ENCODE assay signal across 1 cellular context in the genomic region with DNA sequence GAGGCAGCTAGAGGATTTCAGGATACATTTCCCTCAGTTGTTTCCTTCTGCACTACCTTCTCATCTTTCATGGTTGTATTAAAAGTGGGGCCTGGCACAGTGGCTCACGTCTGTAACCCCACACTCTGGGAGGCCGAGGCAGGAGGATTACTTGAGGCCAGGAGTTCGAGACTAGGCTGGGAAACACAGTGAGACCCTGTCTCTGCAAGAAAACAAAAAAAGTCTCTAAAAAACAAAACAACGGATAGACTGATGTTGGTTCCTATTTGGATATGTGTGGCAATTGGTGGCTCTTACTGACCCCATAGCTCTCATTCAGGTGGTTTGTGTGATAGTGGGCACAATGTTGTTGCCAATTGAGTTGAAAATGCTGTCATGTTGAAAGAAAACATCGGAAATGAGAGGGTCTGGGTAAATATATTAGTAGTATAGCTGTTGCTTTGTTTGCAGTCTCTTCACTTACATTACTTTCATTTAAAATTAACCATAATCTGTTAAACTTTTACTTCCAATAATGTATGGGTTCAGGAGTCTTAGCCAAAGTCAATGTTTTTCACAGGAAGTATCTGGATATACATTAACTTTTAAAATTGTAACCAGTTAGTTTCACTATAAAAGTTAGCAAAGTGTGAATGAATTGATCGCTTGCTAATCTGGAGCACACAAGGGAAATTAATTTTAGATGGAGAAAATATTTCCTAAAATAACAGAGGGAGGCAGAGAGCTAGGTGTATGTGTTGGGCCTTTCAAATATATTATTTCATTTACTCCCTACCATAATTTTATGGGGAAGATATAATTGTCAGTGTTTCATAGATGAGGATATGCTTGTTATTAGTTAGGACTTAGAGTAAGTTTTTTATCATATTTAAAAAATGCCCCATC.
TF ChIP-seq lines count a peak whose summit lies in the region.

No MANE protein-coding gene starts in this region.

TF ChIP-seq in HepG2, 621 proteins besides CTCF, POLR2A, EP300 and RAD21 (continued from another document and continues in another):
- TF ChIP-seq PATZ1 (CRISPR knock-in tag; IDR thresholded peaks at IDR 0.05) (peak; percentile 31; the same call in 1 of the 2 replicates), MXD4 (CRISPR knock-in tag; IDR thresholded peaks at IDR 0.05) (peak; percentile 54; the same call in 1 of the 2 replicates), NR2C2 (CRISPR knock-in tag; IDR thresholded peaks at IDR 0.05; ENCODE audit: borderline replicate concordance) (0 out of 2 replicates have a peak, but pooled peaks have one; percentile 9), GPN1 (CRISPR knock-in tag; IDR thresholded peaks at IDR 0.05; ENCODE audit: borderline replicate concordance) (no peak), HMG20A (CRISPR knock-in tag; IDR thresholded peaks at IDR 0.05; ENCODE audit: borderline replicate concordance) (peak; percentile 78; the same call in 1 of the 2 replicates), THYN1 (CRISPR knock-in tag; IDR thresholded peaks at IDR 0.05; ENCODE audit: borderline replicate concordance, low read depth) (0 out of 2 replicates have a peak, but pooled peaks have one; percentile 65), NFRKB (IDR thresholded peaks at IDR 0.05) (no peak), RELA (CRISPR knock-in tag; IDR thresholded peaks at IDR 0.05) (no peak), CENPX (CRISPR knock-in tag; IDR thresholded peaks at IDR 0.05) (no peak), DMAP1 (CRISPR knock-in tag; IDR thresholded peaks at IDR 0.05) (peak; percentile 8; the same call in 1 of the 2 replicates), GZF1 (CRISPR knock-in tag; IDR thresholded peaks at IDR 0.05) (0 out of 2 replicates have a peak, but pooled peaks have one; percentile 55), PPARG (CRISPR knock-in tag; conservative IDR thresholded peaks at IDR 0.05) (peak; percentile 59; the same call in 1 of the 2 replicates), SNAI1 (CRISPR knock-in tag; IDR thresholded peaks at IDR 0.05; ENCODE audit: borderline replicate concordance) (no peak), HNF4A (CRISPR knock-in tag; IDR thresholded peaks at IDR 0.05) (peak; percentile 53), ZSCAN25 (CRISPR knock-in tag; IDR thresholded peaks at IDR 0.05) (no peak), ERF (CRISPR knock-in tag; IDR thresholded peaks at IDR 0.05) (peak; percentile 93), ZNF691 (CRISPR knock-in tag; IDR thresholded peaks at IDR 0.05; ENCODE audit: borderline replicate concordance, low read depth) (peak; percentile 14; the same call in 1 of the 2 replicates), ZNF136 (CRISPR knock-in tag; IDR thresholded peaks at IDR 0.05; ENCODE audit: low read depth) (0 out of 2 replicates have a peak, but pooled peaks have one; percentile 65), ZNF788 (CRISPR knock-in tag; IDR thresholded peaks at IDR 0.05; ENCODE audit: borderline replicate concordance) (peak; percentile 51; the same call in 1 of the 2 replicates), ATF6 (CRISPR knock-in tag; conservative IDR thresholded peaks at IDR 0.05) (no peak), JUNB (CRISPR knock-in tag; IDR thresholded peaks at IDR 0.05; ENCODE audit: borderline replicate concordance) (peak; percentile 41; the same call in 1 of the 2 replicates), SATB2 (CRISPR knock-in tag; IDR thresholded peaks at IDR 0.05) (0 out of 2 replicates have a peak, but pooled peaks have one; percentile 23), HOXA3 (CRISPR knock-in tag; IDR thresholded peaks at IDR 0.05) (peak; percentile 55; the same call in 1 of the 2 replicates), ZNF749 (CRISPR knock-in tag; IDR thresholded peaks at IDR 0.05; ENCODE audit: borderline replicate concordance) (0 out of 2 replicates have a peak, but pooled peaks have one; percentile 14), FUBP1 (CRISPR knock-in tag; IDR thresholded peaks at IDR 0.05; ENCODE audit: borderline replicate concordance) (no peak)
- TF ChIP-seq, protein P1, sequence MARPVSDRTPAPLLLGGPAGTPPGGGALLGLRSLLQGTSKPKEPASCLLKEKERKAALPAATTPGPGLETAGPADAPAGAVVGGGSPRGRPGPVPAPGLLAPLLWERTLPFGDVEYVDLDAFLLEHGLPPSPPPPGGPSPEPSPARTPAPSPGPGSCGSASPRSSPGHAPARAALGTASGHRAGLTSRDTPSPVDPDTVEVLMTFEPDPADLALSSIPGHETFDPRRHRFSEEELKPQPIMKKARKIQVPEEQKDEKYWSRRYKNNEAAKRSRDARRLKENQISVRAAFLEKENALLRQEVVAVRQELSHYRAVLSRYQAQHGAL (CRISPR knock-in tag; IDR thresholded peaks at IDR 0.05; ENCODE audit: not compliant biosample characterization), result peak; percentile 43
- TF ChIP-seq, protein P2, sequence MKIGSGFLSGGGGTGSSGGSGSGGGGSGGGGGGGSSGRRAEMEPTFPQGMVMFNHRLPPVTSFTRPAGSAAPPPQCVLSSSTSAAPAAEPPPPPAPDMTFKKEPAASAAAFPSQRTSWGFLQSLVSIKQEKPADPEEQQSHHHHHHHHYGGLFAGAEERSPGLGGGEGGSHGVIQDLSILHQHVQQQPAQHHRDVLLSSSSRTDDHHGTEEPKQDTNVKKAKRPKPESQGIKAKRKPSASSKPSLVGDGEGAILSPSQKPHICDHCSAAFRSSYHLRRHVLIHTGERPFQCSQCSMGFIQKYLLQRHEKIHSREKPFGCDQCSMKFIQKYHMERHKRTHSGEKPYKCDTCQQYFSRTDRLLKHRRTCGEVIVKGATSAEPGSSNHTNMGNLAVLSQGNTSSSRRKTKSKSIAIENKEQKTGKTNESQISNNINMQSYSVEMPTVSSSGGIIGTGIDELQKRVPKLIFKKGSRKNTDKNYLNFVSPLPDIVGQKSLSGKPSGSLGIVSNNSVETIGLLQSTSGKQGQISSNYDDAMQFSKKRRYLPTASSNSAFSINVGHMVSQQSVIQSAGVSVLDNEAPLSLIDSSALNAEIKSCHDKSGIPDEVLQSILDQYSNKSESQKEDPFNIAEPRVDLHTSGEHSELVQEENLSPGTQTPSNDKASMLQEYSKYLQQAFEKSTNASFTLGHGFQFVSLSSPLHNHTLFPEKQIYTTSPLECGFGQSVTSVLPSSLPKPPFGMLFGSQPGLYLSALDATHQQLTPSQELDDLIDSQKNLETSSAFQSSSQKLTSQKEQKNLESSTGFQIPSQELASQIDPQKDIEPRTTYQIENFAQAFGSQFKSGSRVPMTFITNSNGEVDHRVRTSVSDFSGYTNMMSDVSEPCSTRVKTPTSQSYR (CRISPR knock-in tag; IDR thresholded peaks at IDR 0.05; ENCODE audit: borderline replicate concordance), result no peak; the same call in 1 of the 2 replicates
- TF ChIP-seq, protein P3, sequence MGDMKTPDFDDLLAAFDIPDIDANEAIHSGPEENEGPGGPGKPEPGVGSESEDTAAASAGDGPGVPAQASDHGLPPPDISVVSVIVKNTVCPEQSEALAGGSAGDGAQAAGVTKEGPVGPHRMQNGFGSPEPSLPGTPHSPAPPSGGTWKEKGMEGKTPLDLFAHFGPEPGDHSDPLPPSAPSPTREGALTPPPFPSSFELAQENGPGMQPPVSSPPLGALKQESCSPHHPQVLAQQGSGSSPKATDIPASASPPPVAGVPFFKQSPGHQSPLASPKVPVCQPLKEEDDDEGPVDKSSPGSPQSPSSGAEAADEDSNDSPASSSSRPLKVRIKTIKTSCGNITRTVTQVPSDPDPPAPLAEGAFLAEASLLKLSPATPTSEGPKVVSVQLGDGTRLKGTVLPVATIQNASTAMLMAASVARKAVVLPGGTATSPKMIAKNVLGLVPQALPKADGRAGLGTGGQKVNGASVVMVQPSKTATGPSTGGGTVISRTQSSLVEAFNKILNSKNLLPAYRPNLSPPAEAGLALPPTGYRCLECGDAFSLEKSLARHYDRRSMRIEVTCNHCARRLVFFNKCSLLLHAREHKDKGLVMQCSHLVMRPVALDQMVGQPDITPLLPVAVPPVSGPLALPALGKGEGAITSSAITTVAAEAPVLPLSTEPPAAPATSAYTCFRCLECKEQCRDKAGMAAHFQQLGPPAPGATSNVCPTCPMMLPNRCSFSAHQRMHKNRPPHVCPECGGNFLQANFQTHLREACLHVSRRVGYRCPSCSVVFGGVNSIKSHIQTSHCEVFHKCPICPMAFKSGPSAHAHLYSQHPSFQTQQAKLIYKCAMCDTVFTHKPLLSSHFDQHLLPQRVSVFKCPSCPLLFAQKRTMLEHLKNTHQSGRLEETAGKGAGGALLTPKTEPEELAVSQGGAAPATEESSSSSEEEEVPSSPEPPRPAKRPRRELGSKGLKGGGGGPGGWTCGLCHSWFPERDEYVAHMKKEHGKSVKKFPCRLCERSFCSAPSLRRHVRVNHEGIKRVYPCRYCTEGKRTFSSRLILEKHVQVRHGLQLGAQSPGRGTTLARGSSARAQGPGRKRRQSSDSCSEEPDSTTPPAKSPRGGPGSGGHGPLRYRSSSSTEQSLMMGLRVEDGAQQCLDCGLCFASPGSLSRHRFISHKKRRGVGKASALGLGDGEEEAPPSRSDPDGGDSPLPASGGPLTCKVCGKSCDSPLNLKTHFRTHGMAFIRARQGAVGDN (CRISPR knock-in tag; IDR thresholded peaks at IDR 0.05), result peak; percentile 5; the same call in 1 of the 2 replicates
- TF ChIP-seq, protein P4, sequence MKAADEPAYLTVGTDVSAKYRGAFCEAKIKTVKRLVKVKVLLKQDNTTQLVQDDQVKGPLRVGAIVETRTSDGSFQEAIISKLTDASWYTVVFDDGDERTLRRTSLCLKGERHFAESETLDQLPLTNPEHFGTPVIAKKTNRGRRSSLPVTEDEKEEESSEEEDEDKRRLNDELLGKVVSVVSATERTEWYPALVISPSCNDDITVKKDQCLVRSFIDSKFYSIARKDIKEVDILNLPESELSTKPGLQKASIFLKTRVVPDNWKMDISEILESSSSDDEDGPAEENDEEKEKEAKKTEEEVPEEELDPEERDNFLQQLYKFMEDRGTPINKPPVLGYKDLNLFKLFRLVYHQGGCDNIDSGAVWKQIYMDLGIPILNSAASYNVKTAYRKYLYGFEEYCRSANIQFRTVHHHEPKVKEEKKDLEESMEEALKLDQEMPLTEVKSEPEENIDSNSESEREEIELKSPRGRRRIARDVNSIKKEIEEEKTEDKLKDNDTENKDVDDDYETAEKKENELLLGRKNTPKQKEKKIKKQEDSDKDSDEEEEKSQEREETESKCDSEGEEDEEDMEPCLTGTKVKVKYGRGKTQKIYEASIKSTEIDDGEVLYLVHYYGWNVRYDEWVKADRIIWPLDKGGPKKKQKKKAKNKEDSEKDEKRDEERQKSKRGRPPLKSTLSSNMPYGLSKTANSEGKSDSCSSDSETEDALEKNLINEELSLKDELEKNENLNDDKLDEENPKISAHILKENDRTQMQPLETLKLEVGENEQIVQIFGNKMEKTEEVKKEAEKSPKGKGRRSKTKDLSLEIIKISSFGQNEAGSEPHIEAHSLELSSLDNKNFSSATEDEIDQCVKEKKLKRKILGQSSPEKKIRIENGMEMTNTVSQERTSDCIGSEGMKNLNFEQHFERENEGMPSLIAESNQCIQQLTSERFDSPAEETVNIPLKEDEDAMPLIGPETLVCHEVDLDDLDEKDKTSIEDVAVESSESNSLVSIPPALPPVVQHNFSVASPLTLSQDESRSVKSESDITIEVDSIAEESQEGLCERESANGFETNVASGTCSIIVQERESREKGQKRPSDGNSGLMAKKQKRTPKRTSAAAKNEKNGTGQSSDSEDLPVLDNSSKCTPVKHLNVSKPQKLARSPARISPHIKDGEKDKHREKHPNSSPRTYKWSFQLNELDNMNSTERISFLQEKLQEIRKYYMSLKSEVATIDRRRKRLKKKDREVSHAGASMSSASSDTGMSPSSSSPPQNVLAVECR (CRISPR knock-in tag; IDR thresholded peaks at IDR 0.05; ENCODE audit: borderline replicate concordance), result peak; percentile 41; the same call in 1 of the 2 replicates
